In the genomic region with DNA sequence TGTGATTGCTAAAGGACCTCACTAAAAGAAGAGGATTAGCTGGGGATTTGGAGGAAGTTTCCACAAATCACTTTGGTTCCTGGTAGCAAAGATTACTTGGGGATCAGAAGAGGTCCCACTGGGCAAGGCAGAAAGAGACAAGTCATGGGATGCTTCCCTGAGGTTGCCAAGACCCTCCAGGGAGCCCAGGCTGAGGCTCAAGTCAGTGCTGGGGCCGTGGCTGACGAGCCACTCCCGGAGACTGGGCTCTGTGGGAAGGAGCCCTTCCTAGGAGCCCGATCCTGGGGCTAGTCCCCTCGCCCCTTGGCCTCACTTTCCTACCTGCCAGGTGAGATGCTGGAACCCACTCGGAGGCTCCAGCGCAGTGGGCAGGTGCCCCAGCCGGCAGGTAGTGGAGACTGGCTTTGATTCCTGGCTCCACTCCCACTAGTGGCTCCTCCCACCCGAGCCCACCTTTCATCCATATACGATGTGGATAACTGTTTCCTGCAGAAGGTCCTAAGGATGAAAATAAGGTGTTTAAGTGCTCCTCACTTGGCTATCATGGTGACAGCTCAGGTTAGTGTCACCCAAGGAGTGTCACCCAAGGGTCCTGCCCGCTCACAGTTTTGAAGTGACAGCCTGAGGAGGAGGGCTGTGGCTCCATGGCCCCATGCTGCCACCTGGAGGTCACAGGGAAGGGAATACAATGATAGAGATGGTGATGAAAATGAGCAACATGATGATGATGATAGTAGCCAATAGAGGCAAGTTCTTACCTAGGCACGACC, we compare ENCODE assay signal across 8 cellular contexts.
A peak's percentile ranks its signal among the peaks of the same experiment; 100 is the strongest.
DNase-seq lines count a peak whose midpoint lies in the region; ATAC-seq lines count a peak whose summit lies in the region.

No MANE protein-coding gene starts in this region.

- peak; percentile 78 for ATAC-seq in left lobe of liver

- H3K4me3 ChIP-seq in H7 (ENCODE audit: insufficient read depth, low read depth, low read length) = no peak overlapping the region

- H3K36me3 ChIP-seq in H7 (replicated peaks; ENCODE audit: control insufficient read depth, insufficient read depth, low read length) = no peaks in the 10 kb centered on the region

- peak in 8 of 14 donors; percentile 2 to 44 (median 14) for DNase-seq in C1 segment of cervical spinal cord (lab: John Stamatoyannopoulos, UW)
- DNase-seq in H7 = peak; percentile 75
- peak; percentile 76 for DNase-seq in NCI-H2196 (lab: John Stamatoyannopoulos, UW; ENCODE audit: unreplicated experiment)
- peak; percentile 45 for DNase-seq in activated CD4-positive, CD25-positive, alpha-beta regulatory T cell treated with anti-CD3 and anti-CD28 coated beads, Interleukin-2, amount 50 U/mL, for 16 hours (ENCODE audit: low read depth, low spot score)
- peak; percentile 52 for DNase-seq in central memory CD4-positive, alpha-beta T cell
- peak; percentile 66 for DNase-seq in left lobe of liver (ENCODE audit: low spot score)
- DNase-seq in stimulated activated CD4-positive, alpha-beta T cell treated with anti-CD3 and anti-CD28 coated beads, Interleukin-4, amount 100 ng/mL, for 48 hours (ENCODE audit: low read depth in 2 of 2) = peak; percentile 65 to 67
- no peak for DNase-seq in GF-D8 (lab: John Stamatoyannopoulos, UW)

- H3K27me3 ChIP-seq in H7 (ENCODE audit: control insufficient read depth, insufficient read depth, low read length) = no peaks in the 10 kb centered on the region
